11 cellular contexts compared by ENCODE assay signal in genomic region chr12:45668641-45669040, GRCh38.
DNase-seq lines count a peak whose midpoint lies in the region; ATAC-seq and TF ChIP-seq lines count a peak whose summit lies in the region.
"Had no signal": no experiment of that assay in that cellular context is flagged by ENCODE, and none has a peak within 500 bp of the region (broad histone marks: within the 10 kb centered on the region; RNA-seq: fewer than 3 reads in every experiment).

No MANE protein-coding gene starts in this region.

- intact Hi-C loops in activated CD4-positive, alpha-beta T cell treated with anti-CD3 and anti-CD28 coated beads, Interleukin-2, amount 10 ng/mL, durations not matched to agents 24 days and 14 days (cut with micrococcal nuclease) = loop anchor here (1.0 kb wide), 1 partner anchor 57 kb away; no protein-coding TSS in a partner anchor

- H3K9me3 Mint-ChIP-seq in activated CD4-positive, alpha-beta T cell treated with anti-CD3 and anti-CD28 coated beads, Interleukin-2, amount 10 ng/mL, durations not matched to agents 24 days and 14 days = peaks cover 7% of the 10 kb centered on the region
- H3K9me3 Mint-ChIP-seq in stimulated activated naive CD8-positive, alpha-beta T cell treated with anti-CD3 and anti-CD28 coated beads, Interleukin-15, Interleukin-2, amounts not matched to agents 100 ng/mL and 50 ng/mL, for 24 hours = no peaks in the 10 kb centered on the region

- peaks cover 2% of the 10 kb centered on the region for H3K36me3 Mint-ChIP-seq in activated CD4-positive, alpha-beta T cell treated with anti-CD3 and anti-CD28 coated beads, Interleukin-2, amount 10 ng/mL, durations not matched to agents 24 days and 14 days (ENCODE audit: low read depth)
- H3K36me3 Mint-ChIP-seq in stimulated activated naive CD8-positive, alpha-beta T cell treated with anti-CD3 and anti-CD28 coated beads, Interleukin-15, Interleukin-2, amounts not matched to agents 100 ng/mL and 50 ng/mL, for 24 hours (ENCODE audit: low read depth) = no peaks in the 10 kb centered on the region

- H3K27me3 Mint-ChIP-seq in activated CD4-positive, alpha-beta T cell treated with anti-CD3 and anti-CD28 coated beads, Interleukin-2, amount 10 ng/mL, durations not matched to agents 24 days and 14 days = peaks cover 17% of the 10 kb centered on the region
- no peaks in the 10 kb centered on the region for H3K27me3 Mint-ChIP-seq in stimulated activated naive CD8-positive, alpha-beta T cell treated with anti-CD3 and anti-CD28 coated beads, Interleukin-15, Interleukin-2, amounts not matched to agents 100 ng/mL and 50 ng/mL, for 24 hours

- H3K4me3 Mint-ChIP-seq in activated CD4-positive, alpha-beta T cell treated with anti-CD3 and anti-CD28 coated beads, Interleukin-2, amount 10 ng/mL, durations not matched to agents 24 days and 14 days = peak overlapping the region; percentile 56
- H3K4me3 Mint-ChIP-seq in stimulated activated naive CD8-positive, alpha-beta T cell treated with anti-CD3 and anti-CD28 coated beads, Interleukin-15, Interleukin-2, amounts not matched to agents 100 ng/mL and 50 ng/mL, for 24 hours = peak overlapping the region; percentile 19

- H3K4me3 ChIP-seq in WI38 (ENCODE audit: low read depth, low read length) = peak overlapping the region; percentile 36
- no peak overlapping the region for H3K4me3 ChIP-seq in foreskin fibroblast (ENCODE audit: low read depth in 1 of 2, low read length in 2 of 2)
- H3K4me3 ChIP-seq: prostate gland had no signal

- no peak for DNase-seq in activated CD4-positive, alpha-beta T cell treated with anti-CD3 and anti-CD28 coated beads, Interleukin-2, amount 10 ng/mL, durations not matched to agents 24 days and 14 days
- DNase-seq in activated CD4-positive, alpha-beta T cell treated with anti-CD3 and anti-CD28 coated beads for 1 hour = no peak
- DNase-seq in SKM-1 treated with dmso at 0.1 percent for 144 hours (lab: John Stamatoyannopoulos, UW; ENCODE audit: unreplicated experiment) = no peak
- DNase-seq in foreskin fibroblast = no peak
- no peak for DNase-seq in SK-N-DZ (ENCODE audit: low spot score)
- DNase-seq: activated CD4-positive, alpha-beta T cell treated with anti-CD3 and anti-CD28 coated beads, Interleukin-2, amount 50 U/mL, for 48 hours; stimulated activated CD8-positive, alpha-beta memory T cell treated with anti-CD3 and anti-CD28 coated beads, Interleukin-4, amount 100 ng/mL, for 48 hours had no signal

- peak overlapping the region; percentile 14 for H3K27ac Mint-ChIP-seq in activated CD4-positive, alpha-beta T cell treated with anti-CD3 and anti-CD28 coated beads, Interleukin-2, amount 10 ng/mL, durations not matched to agents 24 days and 14 days
- H3K27ac Mint-ChIP-seq in stimulated activated naive CD8-positive, alpha-beta T cell treated with anti-CD3 and anti-CD28 coated beads, Interleukin-15, Interleukin-2, amounts not matched to agents 100 ng/mL and 50 ng/mL, for 24 hours = peak overlapping the region; percentile 33

- peaks cover 34% of the 10 kb centered on the region for H3K4me1 Mint-ChIP-seq in activated CD4-positive, alpha-beta T cell treated with anti-CD3 and anti-CD28 coated beads, Interleukin-2, amount 10 ng/mL, durations not matched to agents 24 days and 14 days
- H3K4me1 Mint-ChIP-seq in stimulated activated naive CD8-positive, alpha-beta T cell treated with anti-CD3 and anti-CD28 coated beads, Interleukin-15, Interleukin-2, amounts not matched to agents 100 ng/mL and 50 ng/mL, for 24 hours (ENCODE audit: low read depth) = peaks cover 63% of the 10 kb centered on the region

- no peak for TF ChIP-seq CTCF in WI38 (IDR thresholded peaks at IDR 0.05; ENCODE audit: low read depth, low read length)
- TF ChIP-seq CTCF in foreskin fibroblast (IDR thresholded peaks at IDR 0.05; ENCODE audit: low read depth, low read length) = no peak

- ATAC-seq in HG02938 (IDR thresholded peaks at IDR 0.05; ENCODE audit: unreplicated experiment) = peak; percentile 15
